In genomic region chr17:40026816-40027613, GRCh38 we compare ENCODE assay signal across 8 cellular contexts. TPM values are rescaled to one million over a fixed set of nuclear protein-coding genes. Genes with fewer than 3 reads are reported as not detected.
DNase-seq lines count a peak whose midpoint lies in the region; ATAC-seq and TF ChIP-seq lines count a peak whose summit lies in the region.

No MANE protein-coding gene starts in this region.

- no peak for ATAC-seq in HG03565 (IDR thresholded peaks at IDR 0.05; ENCODE audit: unreplicated experiment)

- peak; percentile 88 for TF ChIP-seq CTCF in AG09319 (IDR thresholded peaks at IDR 0.05; ENCODE audit: low read depth, low read length)

- DNase-seq in AG09319 (ENCODE audit: extremely low read depth, low read depth) (peak; percentile 43), H4 (ENCODE audit: low spot score) (peak; percentile 72), NCI-H460 (ENCODE audit: extremely low read depth, low read depth) (peak; percentile 83), cerebellar cortex (ENCODE audit: low spot score) (peak; percentile 93), kidney glomerular epithelial cell (lab: John Stamatoyannopoulos, UW) (peak; percentile 46)
- peak; percentile 62 for DNase-seq in activated CD4-positive, alpha-beta T cell treated with anti-CD3 and anti-CD28 coated beads for 1 hour
- peak; percentile 78 for DNase-seq in stimulated activated CD4-positive, alpha-beta T cell treated with anti-CD3 and anti-CD28 coated beads, Interleukin-1b, Interleukin-23, amount 100 ng/mL, for 48 hours

RNA-seq across cellular contexts. Expression of gene CSF3, which starts 11.8 kb away (rescaled TPM):
- not detected in 2 replicates for total RNA-seq in H4 (2014; rRNA removed; shearing (Covaris generic))
- total RNA-seq in NCI-H460 (2014; rRNA removed; shearing (Covaris generic)) = 0.14 TPM in 1 of 2 replicates, not detected in the other
- not detected in 2 replicates for polyA plus RNA-seq in NCI-H460 (2014; cell fraction: nucleus; rRNA removed)

RNA-seq across cellular contexts. Expression of gene MED24, which starts 27.2 kb away (rescaled TPM):
- 33.9 and 44.5 TPM in 2 replicates for total RNA-seq in H4 (2014; rRNA removed; shearing (Covaris generic))
- total RNA-seq in NCI-H460 (2014; rRNA removed; shearing (Covaris generic)) = 36.1 and 39.8 TPM in 2 replicates
- 103 and 106 TPM in 2 replicates for polyA plus RNA-seq in NCI-H460 (2014; cell fraction: nucleus; rRNA removed)

RNA-seq across cellular contexts. Expression of gene THRA, which starts 35.8 kb away (rescaled TPM):
- total RNA-seq in H4 (2014; rRNA removed; shearing (Covaris generic)) = 13.6 and 16.6 TPM in 2 replicates
- total RNA-seq in NCI-H460 (2014; rRNA removed; shearing (Covaris generic)) = 6.2 and 6.9 TPM in 2 replicates
- polyA plus RNA-seq in NCI-H460 (2014; cell fraction: nucleus; rRNA removed) = 10.6 and 11.5 TPM in 2 replicates

RNA-seq across cellular contexts. Expression of gene PSMD3, which starts 46.4 kb away (rescaled TPM):
- 165 and 172 TPM in 2 replicates for total RNA-seq in H4 (2014; rRNA removed; shearing (Covaris generic))
- 139 and 148 TPM in 2 replicates for total RNA-seq in NCI-H460 (2014; rRNA removed; shearing (Covaris generic))
- polyA plus RNA-seq in NCI-H460 (2014; cell fraction: nucleus; rRNA removed) = 151 and 185 TPM in 2 replicates

Comparison
In these comparisons a context has a peak if more than half of its experiments do, and no peak if none do; other contexts are left out.
1. DNase-seq: peak in every context shown above with its lines; median percentile 93 in cerebellar cortex; 83 in NCI-H460; 78 in stimulated activated CD4-positive, alpha-beta T cell treated with anti-CD3 and anti-CD28 coated beads, Interleukin-1b, Interleukin-23, amount 100 ng/mL, for 48 hours; 72 in H4; 62 in activated CD4-positive, alpha-beta T cell treated with anti-CD3 and anti-CD28 coated beads for 1 hour; 46 in kidney glomerular epithelial cell; 43 in AG09319.